10 cellular contexts compared by ENCODE assay signal in the genomic region with DNA sequence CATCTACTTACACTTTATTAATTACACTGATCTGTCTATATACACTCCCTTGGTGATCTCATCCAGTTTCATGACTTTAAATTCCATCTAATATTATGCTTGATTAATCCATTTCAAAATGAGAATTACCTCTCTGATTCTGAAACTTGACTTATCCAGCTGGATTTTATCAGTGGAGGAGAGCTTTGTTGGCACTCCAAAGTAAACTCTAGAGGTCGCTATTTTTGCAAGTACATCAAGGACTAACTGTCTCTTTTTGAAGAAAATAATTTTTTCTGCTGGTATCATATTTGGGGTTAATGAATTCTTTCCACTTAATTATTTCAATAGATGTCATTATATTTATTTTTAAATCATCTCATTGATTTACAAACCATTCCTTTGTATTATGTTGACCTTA.
DNase-seq lines count a peak whose midpoint lies in the region; ATAC-seq and TF ChIP-seq lines count a peak whose summit lies in the region.
"Had no signal": no experiment of that assay in that cellular context is flagged by ENCODE, and none has a peak within 500 bp of the region (broad histone marks: within the 10 kb centered on the region; RNA-seq: fewer than 3 reads in every experiment).

No MANE protein-coding gene starts in this region.

- H3K9me3 Mint-ChIP-seq in nephron (no peaks in the 10 kb centered on the region), T-cell (no peaks in the 10 kb centered on the region)
- H3K9me3 Mint-ChIP-seq: activated T-cell treated with anti-CD3 and anti-CD28 coated beads, Interleukin-2, amount 50 U/mL, for 24 hours; naive B cell had no signal

- no peak for ATAC-seq in T-cell (replicated peaks in 1 of 4)

- H3K36me3 ChIP-seq in Loucy (ENCODE audit: insufficient read depth, low read length) (no peaks in the 10 kb centered on the region), mammary epithelial cell (ENCODE audit: insufficient read depth, low read length) (no peaks in the 10 kb centered on the region), prostate gland (no peaks in the 10 kb centered on the region)
- H3K36me3 ChIP-seq: suprapubic skin had no signal

- in situ Hi-C loops in mammary epithelial cell (cut with MboI; ENCODE audit: low sequenced_read_pairs in 2 of 2), result no loop called here

- TF ChIP-seq CTCF in GM12865 (IDR thresholded peaks at IDR 0.05; ENCODE audit: insufficient read depth, low read depth, low read length, missing control alignments) (peak; percentile 37), Loucy (conservative IDR thresholded peaks at IDR 0.05; ENCODE audit: low read length) (peak; percentile 79), mammary epithelial cell (conservative IDR thresholded peaks at IDR 0.05 in 1 of 2, IDR thresholded peaks at IDR 0.05 in 1 of 2; ENCODE audit: extremely low read depth in 1 of 2, insufficient read depth in 1 of 2, low read depth in 1 of 2, low read length in 2 of 2) (peak; percentile 56 to 71), nephron (IDR thresholded peaks at IDR 0.05; ENCODE audit: unreplicated experiment in 3 of 3) (peak in 2 of 3 experiments; percentile 14 to 42), prostate gland (IDR thresholded peaks at IDR 0.05) (no peak)

- H3K27me3 ChIP-seq in Loucy (ENCODE audit: insufficient read depth, low read length, poor library complexity, severe bottlenecking) (no peaks in the 10 kb centered on the region), mammary epithelial cell (ENCODE audit: insufficient read depth, low read length) (no peaks in the 10 kb centered on the region), prostate gland (replicated peaks; ENCODE audit: insufficient read depth) (no peaks in the 10 kb centered on the region)
- H3K27me3 ChIP-seq: suprapubic skin had no signal

- intact Hi-C loops in mammary epithelial cell (cut with micrococcal nuclease) (loop anchor here (2.0 kb wide), 2 partner anchors 97 to 831 kb away; no protein-coding TSS in a partner anchor), prostate gland (cut with DNase I) (loop anchor here (10.0 kb wide), 2 partner anchors 635 to 835 kb away; partner anchors contain the start of gene MAN1A1)

- H3K27me3 Mint-ChIP-seq in nephron (ENCODE audit: low read depth), result peaks cover 3% of the 10 kb centered on the region
- H3K27me3 Mint-ChIP-seq in T-cell, result no peaks in the 10 kb centered on the region
- H3K27me3 Mint-ChIP-seq: activated T-cell treated with anti-CD3 and anti-CD28 coated beads, Interleukin-2, amount 50 U/mL, for 24 hours; naive B cell had no signal

- CTCF ChIA-PET in mammary epithelial cell (lab: Charles Lee; ENCODE audit: low non-redundant PET) (interaction anchor here (0.6 to 0.7 kb wide), 3 partner anchors 75 to 637 kb away, joined by 3 to 9 read pairs (median 4); no protein-coding TSS in a partner anchor), T-cell (lab: Charles Lee) (interaction anchor here in 1 of 2 donors (0.5 kb wide), 1 partner anchor 644 kb away, joined by 3 read pairs; no protein-coding TSS in a partner anchor)

- dilution Hi-C loops in mammary epithelial cell (cut with HindIII; ENCODE audit: low sequenced_read_pairs), result no loop called here

- H3K79me2 ChIP-seq in Loucy (ENCODE audit: insufficient read depth, low read length) (no peaks in the 10 kb centered on the region), mammary epithelial cell (ENCODE audit: insufficient read depth, low read length) (no peaks in the 10 kb centered on the region)

- H2AFZ ChIP-seq in Loucy (ENCODE audit: low read length), result no peak overlapping the region; the same call in 1 of the 2 replicates
- H2AFZ ChIP-seq in mammary epithelial cell (ENCODE audit: low read depth, low read length), result no peak overlapping the region

- DNase-seq in GM12865 (ENCODE audit: low read depth) (peak; percentile 8), mammary epithelial cell (no peak), T-cell (no peak), prostate gland (ENCODE audit: low spot score) (no peak), dedifferentiated amniotic fluid mesenchymal stem cell (ENCODE audit: extremely low spot score) (no peak)
- DNase-seq: activated T-cell treated with anti-CD3 and anti-CD28 coated beads, Interleukin-2, amount 50 U/mL, for 24 hours; naive B cell had no signal

- no peak overlapping the region for H3K9ac ChIP-seq in Loucy (ENCODE audit: low read depth, low read length, poor library complexity, severe bottlenecking)
- no peak overlapping the region for H3K9ac ChIP-seq in mammary epithelial cell (ENCODE audit: insufficient read depth, low read length)

- no peak overlapping the region for H3K27ac Mint-ChIP-seq in nephron
- no peak overlapping the region for H3K27ac Mint-ChIP-seq in T-cell
- H3K27ac Mint-ChIP-seq: activated T-cell treated with anti-CD3 and anti-CD28 coated beads, Interleukin-2, amount 50 U/mL, for 24 hours had no signal

- H3K9me2 ChIP-seq in Loucy (replicated peaks; ENCODE audit: low read depth, low read length), result no peaks in the 10 kb centered on the region

- WGBS in mammary epithelial cell (ENCODE audit: low coverage, missing lambda C conversion rate), result 8% methylated on average over 1 of the region's 1 CpG
- WGBS in prostate gland, result 7% methylated on average over 1 of the region's 1 CpG

- BruUV-seq in mammary epithelial cell (replicated peaks; lab: Mats Ljungman, UMichigan), result no TSS peak

- H3K4me3 Mint-ChIP-seq in nephron (no peak overlapping the region), T-cell (no peak overlapping the region)
- H3K4me3 Mint-ChIP-seq: activated T-cell treated with anti-CD3 and anti-CD28 coated beads, Interleukin-2, amount 50 U/mL, for 24 hours; naive B cell had no signal

- H3K4me3 ChIP-seq in GM12865 (ENCODE audit: low read depth, low read length) (no peak overlapping the region), Loucy (ENCODE audit: low read length, poor library complexity, severe bottlenecking) (no peak overlapping the region), mammary epithelial cell (replicated peaks in 1 of 3; ENCODE audit: insufficient read depth in 1 of 3, low read depth in 2 of 3, low read length in 3 of 3) (no peak overlapping the region), prostate gland (no peak overlapping the region)
- H3K4me3 ChIP-seq: suprapubic skin had no signal

- POLR2A ChIA-PET in T-cell (lab: Charles Lee), result no interaction called here

- no peak overlapping the region for H3K4me2 ChIP-seq in Loucy (ENCODE audit: low read depth, low read length, poor library complexity, severe bottlenecking)
- no peak overlapping the region for H3K4me2 ChIP-seq in mammary epithelial cell (ENCODE audit: insufficient read depth, low read depth, low read length)

- no peaks in the 10 kb centered on the region for H4K20me1 ChIP-seq in Loucy (ENCODE audit: insufficient read depth, low read length, poor library complexity, severe bottlenecking)
- no peaks in the 10 kb centered on the region for H4K20me1 ChIP-seq in mammary epithelial cell (ENCODE audit: insufficient read depth, low read length)

- H3K36me3 Mint-ChIP-seq in nephron (ENCODE audit: low read depth) (no peaks in the 10 kb centered on the region), T-cell (no peaks in the 10 kb centered on the region)
- H3K36me3 Mint-ChIP-seq: naive B cell had no signal

- H3F3A ChIP-seq in Loucy (ENCODE audit: low read depth), result no peaks in the 10 kb centered on the region

- H3K4me1 ChIP-seq in Loucy (ENCODE audit: insufficient read depth, low read length, poor library complexity, severe bottlenecking) (no peaks in the 10 kb centered on the region), mammary epithelial cell (ENCODE audit: insufficient read depth, low read length) (no peaks in the 10 kb centered on the region), prostate gland (replicated peaks) (no peaks in the 10 kb centered on the region)
- H3K4me1 ChIP-seq: suprapubic skin had no signal

- H3K4me1 Mint-ChIP-seq in nephron (peaks cover 5% of the 10 kb centered on the region), T-cell (no peaks in the 10 kb centered on the region)

- H3K9me3 ChIP-seq in Loucy (ENCODE audit: insufficient read depth, low read depth, low read length), result no peaks in the 10 kb centered on the region
- H3K9me3 ChIP-seq in mammary epithelial cell (replicated peaks; ENCODE audit: insufficient read depth, low read length), result no peaks in the 10 kb centered on the region
- H3K9me3 ChIP-seq in prostate gland, result no peaks in the 10 kb centered on the region
- H3K9me3 ChIP-seq: suprapubic skin had no signal

- no peak overlapping the region for H3K27ac ChIP-seq in mammary epithelial cell (ENCODE audit: insufficient read depth, low read depth, low read length)
- no peak overlapping the region for H3K27ac ChIP-seq in prostate gland
- H3K27ac ChIP-seq: suprapubic skin had no signal

- TF ChIP-seq POLR2A in prostate gland (IDR thresholded peaks at IDR 0.05), result no peak

Comparison
In these comparisons a context has a peak if more than half of its experiments do, and no peak if none do; other contexts are left out.
1. CTCF ChIP-seq: peak in GM12865 (single experiment), Loucy (single experiment), mammary epithelial cell (2 of 2) and nephron (2 of 3); none in prostate gland (0 of 4).